In the genomic region with DNA sequence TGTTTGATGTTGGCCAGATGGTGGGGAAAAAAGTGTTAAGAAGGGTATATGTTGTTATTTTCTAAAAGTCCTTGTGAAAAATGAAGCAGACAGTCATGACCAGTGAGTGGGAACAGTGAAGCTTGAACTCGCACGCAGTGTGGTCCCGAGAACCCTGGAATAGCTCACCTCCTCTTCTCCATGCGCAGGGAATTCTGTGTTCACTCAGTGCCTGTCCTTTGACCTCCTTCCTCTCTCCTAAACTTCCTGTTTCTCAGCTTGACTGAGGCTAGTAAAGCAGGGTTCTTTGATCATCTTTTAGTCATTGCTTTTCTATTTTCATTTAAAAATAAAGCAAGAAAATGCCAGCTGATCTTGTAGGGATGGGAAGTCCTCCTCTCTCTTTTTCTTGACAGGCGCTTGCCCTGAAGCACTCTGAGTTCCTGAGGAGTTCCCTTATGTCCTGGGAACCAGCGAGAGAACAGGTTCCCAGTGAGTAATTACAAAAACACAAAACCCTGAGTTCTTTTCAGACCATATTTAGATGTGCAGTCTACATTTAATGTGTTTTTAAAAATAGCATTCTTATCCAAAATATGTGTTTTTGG, we compare ENCODE assay signal across 8 cellular contexts.
DNase-seq lines count a peak whose midpoint lies in the region; ATAC-seq and TF ChIP-seq lines count a peak whose summit lies in the region.

No MANE protein-coding gene starts in this region.

- no peaks in the 10 kb centered on the region for H3K27me3 Mint-ChIP-seq in CD8-positive, alpha-beta memory T cell
- no peaks in the 10 kb centered on the region for H3K27me3 Mint-ChIP-seq in activated naive CD8-positive, alpha-beta T cell
- peaks cover 27% of the 10 kb centered on the region for H3K27me3 Mint-ChIP-seq in glutamatergic neuron (ENCODE audit: unreplicated experiment)

- no peak overlapping the region for H3K27ac ChIP-seq in CD8-positive, alpha-beta memory T cell (ENCODE audit: low read depth, low read length)

- peaks cover 2 to 32% (median 17%) of the 10 kb centered on the region in 3 donors for H3K36me3 Mint-ChIP-seq in CD8-positive, alpha-beta memory T cell
- peaks cover 14% of the 10 kb centered on the region for H3K36me3 Mint-ChIP-seq in activated naive CD8-positive, alpha-beta T cell
- peaks cover 8% of the 10 kb centered on the region for H3K36me3 Mint-ChIP-seq in glutamatergic neuron (ENCODE audit: unreplicated experiment)

- H3K4me3 ChIP-seq in CD8-positive, alpha-beta memory T cell (ENCODE audit: low read length), result no peak overlapping the region

- CTCF ChIA-PET in CD8-positive, alpha-beta memory T cell (lab: Charles Lee), result no interaction called here

- no peaks in the 10 kb centered on the region for H3K27me3 ChIP-seq in CD8-positive, alpha-beta memory T cell (ENCODE audit: insufficient read depth, low read length, poor library complexity, severe bottlenecking)

- no peak for DNase-seq in CD8-positive, alpha-beta memory T cell
- DNase-seq in glutamatergic neuron, result no peak
- peak; percentile 63 for DNase-seq in pulmonary artery endothelial cell (ENCODE audit: low read depth, low spot score)
- DNase-seq in Kasumi-1 (lab: John Stamatoyannopoulos, UW), result no peak
- no peak for DNase-seq in NCI-H2029 (lab: John Stamatoyannopoulos, UW)

- peaks cover 83% of the 10 kb centered on the region for H3K4me1 ChIP-seq in CD8-positive, alpha-beta memory T cell (ENCODE audit: insufficient read depth, low read length)

- no peaks in the 10 kb centered on the region for H3K9me3 Mint-ChIP-seq in CD8-positive, alpha-beta memory T cell
- no peaks in the 10 kb centered on the region for H3K9me3 Mint-ChIP-seq in activated naive CD8-positive, alpha-beta T cell (ENCODE audit: low read depth)
- H3K9me3 Mint-ChIP-seq in glutamatergic neuron (ENCODE audit: unreplicated experiment), result peaks cover 26% of the 10 kb centered on the region

- H3K4me1 Mint-ChIP-seq in CD8-positive, alpha-beta memory T cell, result peaks cover 71 to 93% (median 87%) of the 10 kb centered on the region in 3 donors
- H3K4me1 Mint-ChIP-seq in activated naive CD8-positive, alpha-beta T cell (ENCODE audit: low read depth), result peaks cover 90% of the 10 kb centered on the region
- H3K4me1 Mint-ChIP-seq in glutamatergic neuron (ENCODE audit: low read depth, unreplicated experiment), result peaks cover 86% of the 10 kb centered on the region

- TF ChIP-seq CTCF in glutamatergic neuron (IDR thresholded peaks at IDR 0.05; ENCODE audit: partially characterized antibody, unreplicated experiment), result no peak

- H3K36me3 ChIP-seq in CD8-positive, alpha-beta memory T cell (ENCODE audit: insufficient read depth, low read length), result peaks cover 5% of the 10 kb centered on the region

- peak overlapping the region; percentile 90 to 99 (median 96) for H3K27ac Mint-ChIP-seq in CD8-positive, alpha-beta memory T cell
- H3K27ac Mint-ChIP-seq in activated naive CD8-positive, alpha-beta T cell, result peak overlapping the region; percentile 66
- peak overlapping the region; percentile 89 for H3K27ac Mint-ChIP-seq in glutamatergic neuron (ENCODE audit: unreplicated experiment)

- ATAC-seq in GM19455 (IDR thresholded peaks at IDR 0.05; ENCODE audit: unreplicated experiment), result no peak
- no peak for ATAC-seq in GM18907 (IDR thresholded peaks at IDR 0.05; ENCODE audit: unreplicated experiment)

- POLR2A ChIA-PET in CD8-positive, alpha-beta memory T cell (lab: Charles Lee), result interaction anchor here (2.2 kb wide), 1 partner anchor 11 kb away, joined by 7 read pairs; no protein-coding TSS in a partner anchor

- peak overlapping the region in 5 of 7 donors; percentile 11 to 81 (median 64) for H3K4me3 Mint-ChIP-seq in CD8-positive, alpha-beta memory T cell
- H3K4me3 Mint-ChIP-seq in activated naive CD8-positive, alpha-beta T cell, result peak overlapping the region; percentile 74
- H3K4me3 Mint-ChIP-seq in glutamatergic neuron (ENCODE audit: unreplicated experiment), result peak overlapping the region; percentile 72

- no peaks in the 10 kb centered on the region for H3K9me3 ChIP-seq in CD8-positive, alpha-beta memory T cell (ENCODE audit: low read length)
